Comparison of ENCODE assay signal across 8 cellular contexts in genomic region chr22:22321743-22322611, GRCh38.
DNase-seq lines count a peak whose midpoint lies in the region; ATAC-seq and TF ChIP-seq lines count a peak whose summit lies in the region.
"Not testable (repeated sequence)": the region's sequence is repeated elsewhere in the genome, so short reads cannot be mapped to it uniquely, and the experiment has no call there.

No MANE protein-coding gene starts in this region.

- H3K27me3 ChIP-seq in DOHH2 (ENCODE audit: control insufficient read depth, low read length); neutrophil: not testable (repeated sequence)

- not testable (repeated sequence) for H3K4me3 Mint-ChIP-seq in stimulated activated naive CD8-positive, alpha-beta T cell treated with anti-CD3 and anti-CD28 coated beads, Interleukin-15, amount 100 ng/mL, for 72 hours

- not testable (repeated sequence) for H3K4me3 ChIP-seq in DOHH2 (ENCODE audit: low read length); HEK293 (ENCODE audit: low read depth, low read length); foreskin fibroblast (ENCODE audit: low read depth in 1 of 2, low read length in 2 of 2); neutrophil (ENCODE audit: low read depth in 1 of 2, low read length in 1 of 2)

- peaks cover 46% of the 10 kb centered on the region for H3K4me1 ChIP-seq in DOHH2 (ENCODE audit: control insufficient read depth, low read length)
- not testable (repeated sequence) for H3K4me1 ChIP-seq in HEK293 (ENCODE audit: control insufficient read depth, insufficient read depth, low read length); neutrophil (ENCODE audit: control insufficient read depth in 1 of 2, insufficient read depth in 1 of 2, low read depth in 1 of 2, low read length in 1 of 2)

- H3F3A ChIP-seq in DOHH2 (ENCODE audit: control insufficient read depth, insufficient read depth): peaks cover 20% of the 10 kb centered on the region

- not testable (repeated sequence) for H3K9me3 Mint-ChIP-seq in stimulated activated naive CD8-positive, alpha-beta T cell treated with anti-CD3 and anti-CD28 coated beads, Interleukin-15, amount 100 ng/mL, for 72 hours

- H3K27ac ChIP-seq in DOHH2 (ENCODE audit: low read depth, low read length): 0 out of 2 replicates have a peak overlapping the region, but pooled peaks have one; percentile 9
- H3K27ac ChIP-seq in HEK293 (ENCODE audit: extremely low read depth, low read depth, low read length); neutrophil: not testable (repeated sequence)

- H3K4me2 ChIP-seq in DOHH2 (ENCODE audit: low read length): not testable (repeated sequence)

- peaks cover 61% of the 10 kb centered on the region for H3K36me3 ChIP-seq in DOHH2 (ENCODE audit: control insufficient read depth, low read length)
- H3K36me3 ChIP-seq in HEK293 (ENCODE audit: control insufficient read depth in 2 of 2, insufficient read depth in 1 of 2, low read length in 2 of 2): peaks cover 0 to 71% of the 10 kb centered on the region in 2 experiments; a peak in 1 of 3 replicates
- peaks cover 27% of the 10 kb centered on the region for H3K36me3 ChIP-seq in neutrophil

- not testable (repeated sequence) for H3K9me2 ChIP-seq in DOHH2 (replicated peaks; ENCODE audit: control insufficient read depth, low read length)

- CTCF ChIA-PET in HEK293 (lab: Yijun Ruan, JAX): interaction anchor here (0.6 to 3.0 kb wide), 29 partner anchors 8 to 1791 kb away, joined by 3 to 13 read pairs (median 3); no protein-coding TSS in a partner anchor

- H4K20me1 ChIP-seq in DOHH2 (ENCODE audit: control insufficient read depth, insufficient read depth, low read depth, low read length): not testable (repeated sequence)

- POLR2A ChIA-PET in HEK293 (lab: Yijun Ruan, JAX): not testable (repeated sequence)

- ATAC-seq in SK-N-SH treated with all-trans-retinoic acid at 6 μM for 48 hours: peak; percentile 96
- ATAC-seq in stimulated activated naive CD8-positive, alpha-beta T cell treated with anti-CD3 and anti-CD28 coated beads, Interleukin-15, amount 100 ng/mL, for 72 hours: peak; percentile 96

- H3K27ac Mint-ChIP-seq in stimulated activated naive CD8-positive, alpha-beta T cell treated with anti-CD3 and anti-CD28 coated beads, Interleukin-15, amount 100 ng/mL, for 72 hours: peak overlapping the region in 1 of 2 donors; percentile 19

- not testable (repeated sequence) for H3K4me1 Mint-ChIP-seq in stimulated activated naive CD8-positive, alpha-beta T cell treated with anti-CD3 and anti-CD28 coated beads, Interleukin-15, amount 100 ng/mL, for 72 hours

- not testable (repeated sequence) for H3K79me2 ChIP-seq in DOHH2 (ENCODE audit: control insufficient read depth, low read length)

- H3K9me3 ChIP-seq in DOHH2 (ENCODE audit: control insufficient read depth, insufficient read depth, low read length); HEK293 (ENCODE audit: control insufficient read depth, insufficient read depth, low read depth, low read length); neutrophil: not testable (repeated sequence)

- peak; percentile 88 for TF ChIP-seq CTCF in DOHH2 (IDR thresholded peaks at IDR 0.05; ENCODE audit: low read depth, low read length, poor library complexity, severe bottlenecking)
- TF ChIP-seq CTCF in HEK293 (tag by site-specific recombination; IDR thresholded peaks at IDR 0.05): peak; percentile 81
- TF ChIP-seq CTCF in foreskin fibroblast (IDR thresholded peaks at IDR 0.05; ENCODE audit: low read depth, low read length): peak; percentile 85
- TF ChIP-seq CTCF in neutrophil (IDR thresholded peaks at IDR 0.05): peak; percentile 70

- not testable (repeated sequence) for H3K27me3 Mint-ChIP-seq in stimulated activated naive CD8-positive, alpha-beta T cell treated with anti-CD3 and anti-CD28 coated beads, Interleukin-15, amount 100 ng/mL, for 72 hours

- DNase-seq in NCI-H1092 treated with DMSO at 0.1 percent for 48 hours (lab: John Stamatoyannopoulos, UW) (peak; percentile 54), activated gamma-delta T cell treated with Interleukin-2 at 50 U/mL for 16 hours (peak; percentile 68), foreskin fibroblast (peak; percentile 31 to 75)
- DNase-seq in stimulated activated naive CD8-positive, alpha-beta T cell treated with anti-CD3 and anti-CD28 coated beads, Interleukin-15, amount 100 ng/mL, for 72 hours: peak; percentile 67 to 73

TF ChIP-seq in HEK293, 187 proteins besides CTCF, POLR2A, EP300 and RAD21:
- TF ChIP-seq ZBTB48 (tag by site-specific recombination; IDR thresholded peaks at IDR 0.05) (0 out of 2 replicates have a peak, but pooled peaks have one; percentile 21), ZNF654 (tag by site-specific recombination; IDR thresholded peaks at IDR 0.05; ENCODE audit: low read depth) (peak; percentile 41)
